21 cellular contexts compared by ENCODE assay signal in the genomic region with DNA sequence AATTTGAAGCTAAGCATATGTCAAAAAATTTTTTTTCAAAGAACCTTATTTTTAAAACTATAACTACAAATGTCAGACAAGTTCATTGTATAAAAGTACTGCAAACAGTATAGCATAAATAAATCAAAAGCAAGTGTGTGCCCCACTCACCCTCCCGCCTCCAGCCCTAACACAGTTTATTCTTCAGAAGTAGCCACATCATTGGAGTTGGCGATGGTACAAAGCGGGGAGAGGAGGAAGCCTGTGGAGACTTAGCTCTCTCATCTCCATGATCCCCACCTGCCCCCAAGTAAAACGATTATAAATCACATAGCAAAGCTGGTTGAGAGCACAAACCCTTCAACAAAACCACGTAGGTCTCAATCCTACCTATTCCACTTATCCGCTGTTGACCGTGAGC. TPM values are rescaled to one million over a fixed set of nuclear protein-coding genes. Genes with fewer than 3 reads are reported as not detected.
DNase-seq lines count a peak whose midpoint lies in the region; ATAC-seq and TF ChIP-seq lines count a peak whose summit lies in the region.
"Had no signal": no experiment of that assay in that cellular context is flagged by ENCODE, and none has a peak within 500 bp of the region (broad histone marks: within the 10 kb centered on the region; RNA-seq: fewer than 3 reads in every experiment).

No MANE protein-coding gene starts in this region.

- no peak for TF ChIP-seq CTCF in CD14-positive monocyte (IDR thresholded peaks at IDR 0.05)
- no peak for TF ChIP-seq CTCF in chondrocyte (IDR thresholded peaks at IDR 0.05)
- TF ChIP-seq CTCF in osteoblast (IDR thresholded peaks at IDR 0.05; ENCODE audit: extremely low read depth, low read depth, low read length), result no peak

- H3K9me3 ChIP-seq in osteoblast (ENCODE audit: low read depth, low read length), result no peaks in the 10 kb centered on the region
- H3K9me3 ChIP-seq: SJSA1 had no signal

- peaks cover 69% of the 10 kb centered on the region for H3K79me2 ChIP-seq in osteoblast (ENCODE audit: insufficient read depth, low read length)

- H3K9me3 Mint-ChIP-seq in CD14-positive monocyte (no peaks in the 10 kb centered on the region), chondrocyte (ENCODE audit: low read depth) (no peaks in the 10 kb centered on the region)
- H3K9me3 Mint-ChIP-seq: T-cell had no signal

- H3K27me3 ChIP-seq in osteoblast (ENCODE audit: insufficient read depth, low read length), result no peaks in the 10 kb centered on the region
- H3K27me3 ChIP-seq: SJSA1 had no signal

- DNase-seq in CD14-positive monocyte (ENCODE audit: low spot score) (no peak), chondrocyte (ENCODE audit: low spot score) (no peak), osteoblast (ENCODE audit: insufficient read length, low spot score, missing footprints) (no peak)
- peak; percentile 7 for DNase-seq in Jurkat, Clone E6-1 (ENCODE audit: low read depth, low spot score)
- no peak for DNase-seq in stimulated activated CD4-positive, alpha-beta T cell treated with anti-CD3 and anti-CD28 coated beads, Interleukin-15, amount 100 ng/mL, for 24 hours
- DNase-seq in activated effector memory CD4-positive, alpha-beta T cell treated with anti-CD3 and anti-CD28 coated beads, Interleukin-2, amount 50 U/mL, for 16 hours, result no peak
- DNase-seq: CD4-positive, CD25-positive, alpha-beta regulatory T cell; MV-4-11; NCI-H1105; NCI-H1436 treated with DMSO at 0.1 percent for 48 hours; NCI-H187 treated with DMSO at 0.1 percent for 48 hours; NCI-H2171 treated with DMSO at 0.1 percent for 48 hours; NCI-H345; NCI-H510A treated with DMSO at 0.1 percent for 48 hours; PC-9; Right ventricle myocardium superior; T-cell had no signal

- intact Hi-C loops in CD14-positive monocyte (cut with micrococcal nuclease), result loop anchor here (5.0 to 10.0 kb wide), 4 partner anchors 32 to 108 kb away; a partner anchor contains a TSS

- ATAC-seq in GM18868 (IDR thresholded peaks at IDR 0.05; ENCODE audit: unreplicated experiment), result no peak
- ATAC-seq: HCT116, T-cell had no signal

- no peak overlapping the region for H3K4me3 Mint-ChIP-seq in CD14-positive monocyte
- no peak overlapping the region for H3K4me3 Mint-ChIP-seq in chondrocyte (ENCODE audit: unreplicated experiment)
- H3K4me3 Mint-ChIP-seq: CD4-positive, CD25-positive, alpha-beta regulatory T cell; T-cell had no signal

- no peaks in the 10 kb centered on the region for H3K36me3 ChIP-seq in osteoblast (ENCODE audit: insufficient read depth, low read length)
- H3K36me3 ChIP-seq: SJSA1 had no signal

- H3K4me1 Mint-ChIP-seq in CD14-positive monocyte (peaks cover 65% of the 10 kb centered on the region), chondrocyte (ENCODE audit: low read depth) (peaks cover 39% of the 10 kb centered on the region)
- H3K4me1 Mint-ChIP-seq: T-cell had no signal

- H3K27ac Mint-ChIP-seq in CD14-positive monocyte, result peak overlapping the region in 5 of 7 donors; percentile 25 to 83 (median 69)
- H3K27ac Mint-ChIP-seq in chondrocyte (ENCODE audit: unreplicated experiment), result peak overlapping the region; percentile 57
- H3K27ac Mint-ChIP-seq: CD4-positive, CD25-positive, alpha-beta regulatory T cell; T-cell had no signal

- no peaks in the 10 kb centered on the region for H3K27me3 Mint-ChIP-seq in CD14-positive monocyte (ENCODE audit: low read depth in 3 of 3)
- H3K27me3 Mint-ChIP-seq in chondrocyte (ENCODE audit: low read depth), result no peaks in the 10 kb centered on the region
- H3K27me3 Mint-ChIP-seq: CD4-positive, CD25-positive, alpha-beta regulatory T cell; T-cell had no signal

- no peaks in the 10 kb centered on the region for H4K20me1 ChIP-seq in osteoblast (ENCODE audit: insufficient read depth, low read length)

- H3K4me3 ChIP-seq in Jurkat, Clone E6-1 (ENCODE audit: low read length), result no peak overlapping the region
- no peak overlapping the region for H3K4me3 ChIP-seq in osteoblast (ENCODE audit: insufficient read depth, low read length)
- H3K4me3 ChIP-seq: PC-9, SJSA1 had no signal

- peak overlapping the region; percentile 84 for H3K27ac ChIP-seq in osteoblast (ENCODE audit: low read depth, low read length)
- H3K27ac ChIP-seq: KMS-11, PC-9, SJSA1 had no signal

- no peak overlapping the region for H3K4me2 ChIP-seq in osteoblast (ENCODE audit: insufficient read depth, low read length)
- H3K4me2 ChIP-seq: KMS-11, PC-9 had no signal

- peaks cover 0 to 10% of the 10 kb centered on the region in 2 donors for H3K36me3 Mint-ChIP-seq in CD14-positive monocyte
- no peaks in the 10 kb centered on the region for H3K36me3 Mint-ChIP-seq in chondrocyte (ENCODE audit: low read depth)

- H2AFZ ChIP-seq in osteoblast (ENCODE audit: low read length), result no peak overlapping the region
- H2AFZ ChIP-seq: PC-9 had no signal

- peaks cover 33% of the 10 kb centered on the region for H3K4me1 ChIP-seq in osteoblast (ENCODE audit: insufficient read depth, low read length)

RNA-seq across cellular contexts. Expression of a gene that starts 33.6 kb away (rescaled TPM):
- polyA plus RNA-seq in CD14-positive monocyte, result 10 to 100 TPM; 27.8 to 42.6 TPM
- polyA plus RNA-seq in Jurkat, Clone E6-1 (2012; ENCODE audit: insufficient read depth, insufficient read length), result 10.2 TPM
- total RNA-seq in chondrocyte, result 206 to 249 TPM (median 220 TPM) in 3 replicates
- total RNA-seq in osteoblast, result 195 and 228 TPM in 2 replicates
